26 cellular contexts compared by ENCODE assay signal in genomic region chr10:85795460-85795859, GRCh38.
"Had no signal": no experiment of that assay in that cellular context is flagged by ENCODE, and none has a peak within 500 bp of the region (broad histone marks: within the 10 kb centered on the region; RNA-seq: fewer than 3 reads in every experiment).

No MANE protein-coding gene starts in this region.

- H3K36me3 ChIP-seq: gastrocnemius medialis, left ventricle myocardium inferior, spleen, thoracic aorta, uterus, WERI-Rb-1 had no signal

- H3K9me3 Mint-ChIP-seq: activated naive CD4-positive, alpha-beta T cell treated with anti-CD3 and anti-CD28 coated beads, Interleukin-2, amount 50 U/mL, for 24 hours; activated naive CD8-positive, alpha-beta T cell treated with anti-CD3 and anti-CD28 coated beads, Interleukin-2, amount 50 U/mL, for 24 hours; activated T-helper 1 cell treated with anti-CD3 and anti-CD28 coated beads, Interleukin-12 subunit alpha, Interleukin-12 subunit beta, Interleukin-2, Interleukin-4 antibody, amounts not matched to agents 30 ng/mL and 10 ng/mL and 1 ng/mL, durations not matched to agents 14 hours and 24 hours and 36 hours; natural killer cell treated with Interleukin-12 subunit alpha and Interleukin-12 subunit beta and Interleukin-15 and Interleukin-18, amount 100 ng/mL, for 72 hours; type B pancreatic cell had no signal

- H3K27ac ChIP-seq: gastrocnemius medialis, left ventricle myocardium inferior, spleen, thoracic aorta, uterus, WERI-Rb-1 had no signal

- H3K27ac Mint-ChIP-seq: activated naive CD4-positive, alpha-beta T cell treated with anti-CD3 and anti-CD28 coated beads, Interleukin-2, amount 50 U/mL, for 24 hours; activated naive CD8-positive, alpha-beta T cell treated with anti-CD3 and anti-CD28 coated beads, Interleukin-2, amount 50 U/mL, for 24 hours; activated T-helper 1 cell treated with anti-CD3 and anti-CD28 coated beads, Interleukin-12 subunit alpha, Interleukin-12 subunit beta, Interleukin-2, Interleukin-4 antibody, amounts not matched to agents 30 ng/mL and 10 ng/mL and 1 ng/mL, durations not matched to agents 14 hours and 24 hours and 36 hours; natural killer cell treated with Interleukin-12 subunit alpha and Interleukin-12 subunit beta and Interleukin-15 and Interleukin-18, amount 100 ng/mL, for 72 hours; type B pancreatic cell had no signal

- DNase-seq: activated CD4-positive, alpha-beta T cell treated with anti-CD3 and anti-CD28 coated beads for 48 hours; activated CD4-positive, alpha-beta T cell treated with anti-CD3 and anti-CD28 coated beads, Interleukin-2, amount 50 U/mL, for 48 hours; activated CD8-positive, alpha-beta memory T cell treated with anti-CD3 and anti-CD28 coated beads for 24 hours; activated gamma-delta T cell treated with Interleukin-2 at 50 U/mL for 16 hours; activated naive CD8-positive, alpha-beta T cell treated with anti-CD3 and anti-CD28 coated beads, Interleukin-2, amount 50 U/mL, for 24 hours; amygdala; dermis blood vessel endothelial cell; effector CD4-positive, alpha-beta T cell; erythroblast; gastrocnemius medialis; glutamatergic neuron; left ventricle myocardium inferior; mucosa of descending colon; right cardiac atrium; spleen; stimulated activated naive CD4-positive, alpha-beta T cell; T1000; uterus; WERI-Rb-1 had no signal

- H3K36me3 Mint-ChIP-seq: activated naive CD4-positive, alpha-beta T cell treated with anti-CD3 and anti-CD28 coated beads, Interleukin-2, amount 50 U/mL, for 24 hours; natural killer cell treated with Interleukin-12 subunit alpha and Interleukin-12 subunit beta and Interleukin-15 and Interleukin-18, amount 100 ng/mL, for 72 hours; type B pancreatic cell had no signal

- H3K27me3 Mint-ChIP-seq: natural killer cell treated with Interleukin-12 subunit alpha and Interleukin-12 subunit beta and Interleukin-15 and Interleukin-18, amount 100 ng/mL, for 72 hours; type B pancreatic cell had no signal

- H3K4me3 ChIP-seq: gastrocnemius medialis, left ventricle myocardium inferior, lung, mucosa of descending colon, spleen, thoracic aorta, uterus had no signal

- H3K4me1 ChIP-seq: spleen, uterus had no signal

- H3K4me3 Mint-ChIP-seq: activated naive CD4-positive, alpha-beta T cell treated with anti-CD3 and anti-CD28 coated beads, Interleukin-2, amount 50 U/mL, for 24 hours; activated naive CD8-positive, alpha-beta T cell treated with anti-CD3 and anti-CD28 coated beads, Interleukin-2, amount 50 U/mL, for 24 hours; activated T-helper 1 cell treated with anti-CD3 and anti-CD28 coated beads, Interleukin-12 subunit alpha, Interleukin-12 subunit beta, Interleukin-2, Interleukin-4 antibody, amounts not matched to agents 30 ng/mL and 10 ng/mL and 1 ng/mL, durations not matched to agents 14 hours and 24 hours and 36 hours; natural killer cell treated with Interleukin-12 subunit alpha and Interleukin-12 subunit beta and Interleukin-15 and Interleukin-18, amount 100 ng/mL, for 72 hours; type B pancreatic cell had no signal

- H3K9me3 ChIP-seq: gastrocnemius medialis, left ventricle myocardium inferior, mucosa of descending colon, spleen, thoracic aorta, uterus had no signal

- ATAC-seq: activated CD4-positive, CD25-positive, alpha-beta regulatory T cell treated with anti-CD3 and anti-CD28 coated beads, Interleukin-2, amount 50 U/mL, for 24 hours; activated naive CD8-positive, alpha-beta T cell treated with anti-CD3 and anti-CD28 coated beads, Interleukin-2, amount 50 U/mL, for 24 hours; gastrocnemius medialis; mucosa of descending colon; natural killer cell treated with Interleukin-12 subunit alpha and Interleukin-12 subunit beta and Interleukin-15 and Interleukin-18, amount 100 ng/mL, for 72 hours; right cardiac atrium had no signal

- H3K4me1 Mint-ChIP-seq: activated naive CD8-positive, alpha-beta T cell treated with anti-CD3 and anti-CD28 coated beads, Interleukin-2, amount 50 U/mL, for 24 hours had no signal

- H3K27me3 ChIP-seq: gastrocnemius medialis, spleen, uterus had no signal
